ENCODE assay signal across 1 cellular context in the genomic region with DNA sequence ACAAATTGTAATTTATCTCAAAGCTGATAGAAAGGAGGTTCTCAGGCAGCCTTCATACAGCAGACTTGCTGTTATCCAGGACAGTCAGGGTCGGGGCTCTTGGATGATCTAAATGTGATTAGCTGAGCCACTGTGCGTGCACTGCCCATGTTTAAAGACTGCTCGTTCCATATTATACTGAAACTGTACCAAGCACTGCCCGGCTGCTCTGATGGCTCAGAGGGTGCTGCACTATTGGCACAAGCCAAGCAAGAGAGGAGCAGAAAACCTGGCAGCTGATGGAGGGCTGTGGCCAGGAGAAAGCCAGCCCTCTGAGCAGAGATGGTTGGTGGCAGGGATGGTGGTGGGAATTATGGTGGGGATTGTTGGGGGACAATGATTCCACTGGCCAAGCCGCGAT.
TF ChIP-seq lines count a peak whose summit lies in the region.

No MANE protein-coding gene starts in this region.

TF ChIP-seq in IMR-90, 13 proteins besides CTCF, POLR2A, EP300 and RAD21:
- TF ChIP-seq, protein P1, sequence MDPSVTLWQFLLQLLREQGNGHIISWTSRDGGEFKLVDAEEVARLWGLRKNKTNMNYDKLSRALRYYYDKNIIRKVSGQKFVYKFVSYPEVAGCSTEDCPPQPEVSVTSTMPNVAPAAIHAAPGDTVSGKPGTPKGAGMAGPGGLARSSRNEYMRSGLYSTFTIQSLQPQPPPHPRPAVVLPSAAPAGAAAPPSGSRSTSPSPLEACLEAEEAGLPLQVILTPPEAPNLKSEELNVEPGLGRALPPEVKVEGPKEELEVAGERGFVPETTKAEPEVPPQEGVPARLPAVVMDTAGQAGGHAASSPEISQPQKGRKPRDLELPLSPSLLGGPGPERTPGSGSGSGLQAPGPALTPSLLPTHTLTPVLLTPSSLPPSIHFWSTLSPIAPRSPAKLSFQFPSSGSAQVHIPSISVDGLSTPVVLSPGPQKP (IDR thresholded peaks at IDR 0.05; ENCODE audit: borderline replicate concordance, low read depth, low read length): no peak
- TF ChIP-seq MAFK (IDR thresholded peaks at IDR 0.05; ENCODE audit: low read depth, low read length) (no peak), CHD1 (IDR thresholded peaks at IDR 0.05; ENCODE audit: low read depth, low read length) (no peak), MXI1 (IDR thresholded peaks at IDR 0.05; ENCODE audit: borderline replicate concordance, low read depth, low read length) (no peak), NFE2L2 (IDR thresholded peaks at IDR 0.05; ENCODE audit: low read depth, low read length) (no peak)
